9 cellular contexts compared by ENCODE assay signal in genomic region chr3:94115482-94115881, GRCh38. TPM values are rescaled to one million over a fixed set of nuclear protein-coding genes. Genes with fewer than 3 reads are reported as not detected.
DNase-seq lines count a peak whose midpoint lies in the region; ATAC-seq and TF ChIP-seq lines count a peak whose summit lies in the region.
"Had no signal": no experiment of that assay in that cellular context is flagged by ENCODE, and none has a peak within 500 bp of the region (broad histone marks: within the 10 kb centered on the region; RNA-seq: fewer than 3 reads in every experiment).

No MANE protein-coding gene starts in this region.

- peak; percentile 52 for TF ChIP-seq CTCF in astrocyte of the cerebellum (IDR thresholded peaks at IDR 0.05; ENCODE audit: low read depth, low read length, missing control alignments)

- ATAC-seq in HG02870 (IDR thresholded peaks at IDR 0.05; ENCODE audit: unreplicated experiment): no peak

- DNase-seq in COLO829 (ENCODE audit: low spot score): peak; percentile 60
- peak; percentile 34 for DNase-seq in LHCN-M2 (ENCODE audit: low read depth)
- DNase-seq in astrocyte of the cerebellum (ENCODE audit: low read depth): peak; percentile 18
- peak; percentile 21 for DNase-seq in kidney tubule cell (ENCODE audit: low spot score)
- DNase-seq in activated effector memory CD4-positive, alpha-beta T cell treated with Interleukin-2 at 50 U/mL for 16 hours: no peak
- no peak for DNase-seq in NCI-H510A treated with DMSO at 0.1 percent for 48 hours (lab: John Stamatoyannopoulos, UW)
- no peak for DNase-seq in dedifferentiated amniotic fluid mesenchymal stem cell (ENCODE audit: extremely low spot score)
- DNase-seq: activated naive CD4-positive, alpha-beta T cell treated with anti-CD3 and anti-CD28 coated beads for 36 hours had no signal

- in situ Hi-C loops in astrocyte of the cerebellum (cut with HindIII; ENCODE audit: low sequenced_read_pairs): no loop called here

- H3K4me3 ChIP-seq in astrocyte of the cerebellum (ENCODE audit: low read depth, low read length): no peak overlapping the region

RNA-seq across cellular contexts. Expression of gene NSUN3, which starts 52.6 kb away (rescaled TPM):
- total RNA-seq in LHCN-M2 (2014; rRNA removed): 8.5 and 9.0 TPM in 2 replicates
- 3.7 TPM for polyA plus RNA-seq in LHCN-M2 (2012)

RNA-seq across cellular contexts. Expression of gene DHFR2, which starts 52.8 kb away (rescaled TPM):
- total RNA-seq in LHCN-M2 (2014; rRNA removed): 3.5 and 4.2 TPM in 2 replicates
- polyA plus RNA-seq in LHCN-M2 (2012): 1.5 TPM

Comparison
In these comparisons a context has a peak if more than half of its experiments do, and no peak if none do; other contexts are left out.
1. DNase-seq: peak in COLO829 (single experiment), LHCN-M2 (single experiment), astrocyte of the cerebellum (single experiment) and kidney tubule cell (single experiment); none in activated effector memory CD4-positive, alpha-beta T cell treated with Interleukin-2 at 50 U/mL for 16 hours (single experiment), NCI-H510A treated with DMSO at 0.1 percent for 48 hours (single experiment) and dedifferentiated amniotic fluid mesenchymal stem cell (single experiment).